ENCODE assay signal across 24 cellular contexts in genomic region chr6:47267301-47267700, GRCh38.
"Had no signal": no experiment of that assay in that cellular context is flagged by ENCODE, and none has a peak within 500 bp of the region (broad histone marks: within the 10 kb centered on the region; RNA-seq: fewer than 3 reads in every experiment).

No MANE protein-coding gene starts in this region.

- H3K27me3 ChIP-seq: adrenal gland, ascending aorta, cardiac muscle cell had no signal

- H3K27ac ChIP-seq: adrenal gland, ascending aorta, cardiac muscle cell, WERI-Rb-1 had no signal

- DNase-seq: activated CD4-positive, alpha-beta T cell treated with anti-CD3 and anti-CD28 coated beads for 48 hours; activated CD4-positive, alpha-beta T cell treated with anti-CD3 and anti-CD28 coated beads, Interleukin-2, amount 50 U/mL, for 4 hours; activated CD4-positive, CD25-positive, alpha-beta regulatory T cell treated with anti-CD3 and anti-CD28 coated beads, Interleukin-2, amount 50 U/mL, for 72 hours; activated CD8-positive, alpha-beta memory T cell treated with anti-CD3 and anti-CD28 coated beads, Interleukin-2, amount 50 U/mL, for 48 hours; activated CD8-positive, alpha-beta T cell treated with anti-CD3 and anti-CD28 coated beads, Interleukin-2, amount 10 ng/mL, durations not matched to agents 7 days and 5 days; activated naive CD4-positive, alpha-beta T cell treated with anti-CD3 and anti-CD28 coated beads, Interleukin-2, amount 50 U/mL, for 16 hours; activated naive CD8-positive, alpha-beta T cell treated with anti-CD3 and anti-CD28 coated beads, Interleukin-2, amount 10 ng/mL, durations not matched to agents 7 days and 5 days; activated T-cell treated with anti-CD3 and anti-CD28 coated beads, Interleukin-2, amount 50 U/mL, for 1 hour; adrenal gland; Karpas-422; NCI-H1105 treated with DMSO at 0.1 percent for 48 hours; NCI-H146; NCI-H187 treated with DMSO at 0.1 percent for 48 hours; NCI-H2171 treated with DMSO at 0.1 percent for 48 hours; NCI-H345; NCI-H510A; NCI-H526 treated with DMSO at 0.1 percent for 48 hours; NCI-H82; SIG-M5; T-cell; WERI-Rb-1 had no signal

- H3K4me3 ChIP-seq: adrenal gland, ascending aorta, cardiac muscle cell, K562 had no signal

- H3K36me3 ChIP-seq: adrenal gland, ascending aorta, cardiac muscle cell had no signal

- ATAC-seq: activated CD8-positive, alpha-beta T cell treated with anti-CD3 and anti-CD28 coated beads, Interleukin-2, amount 10 ng/mL, durations not matched to agents 7 days and 5 days; K562; T-cell had no signal

- H3K4me1 ChIP-seq: adrenal gland, ascending aorta had no signal

- H3K9me3 ChIP-seq: adrenal gland, ascending aorta had no signal
